24 cellular contexts compared by ENCODE assay signal in genomic region chr20:50877232-50877631, GRCh38.
"Had no signal": no experiment of that assay in that cellular context is flagged by ENCODE, and none has a peak within 500 bp of the region (broad histone marks: within the 10 kb centered on the region; RNA-seq: fewer than 3 reads in every experiment).

No MANE protein-coding gene starts in this region.

- H3K4me1 ChIP-seq: ascending aorta, body of pancreas had no signal

- H3K27me3 Mint-ChIP-seq: activated B cell treated with CpG ODN at 0.5 μM for 24 hours; activated CD4-positive, alpha-beta T cell treated with anti-CD3 and anti-CD28 coated beads, Interleukin-2, amount 10 ng/mL, durations not matched to agents 24 days and 14 days; activated naive CD8-positive, alpha-beta T cell treated with anti-CD3 and anti-CD28 coated beads, Interleukin-2, amount 50 U/mL, for 24 hours; activated T-helper 17 cell treated with anti-CD3 and anti-CD28 coated beads, Interleukin-2, amount 50 U/mL, for 72 hours had no signal

- H3K4me2 ChIP-seq: PC-9 had no signal

- ATAC-seq: activated naive CD4-positive, alpha-beta T cell treated with anti-CD3 and anti-CD28 coated beads, Interleukin-2, amount 50 U/mL, for 72 hours; activated naive CD8-positive, alpha-beta T cell treated with anti-CD3 and anti-CD28 coated beads, Interleukin-2, amount 50 U/mL, for 24 hours; activated T-helper 17 cell treated with anti-CD3 and anti-CD28 coated beads, Interleukin-2, amount 50 U/mL, for 72 hours; body of pancreas had no signal

- DNase-seq: activated B cell treated with CpG ODN at 0.5 μM for 24 hours; activated CD4-positive, alpha-beta T cell treated with anti-CD3 and anti-CD28 coated beads for 1 hour; activated CD4-positive, alpha-beta T cell treated with anti-CD3 and anti-CD28 coated beads, Interleukin-2, amount 10 ng/mL, durations not matched to agents 24 days and 14 days; activated CD4-positive, alpha-beta T cell treated with anti-CD3 and anti-CD28 coated beads, Interleukin-2, amount 50 U/mL, for 48 hours; activated CD8-positive, alpha-beta memory T cell treated with anti-CD3 and anti-CD28 coated beads for 24 hours; activated naive CD8-positive, alpha-beta T cell treated with anti-CD3 and anti-CD28 coated beads, Interleukin-2, amount 50 U/mL, for 24 hours; activated T-cell treated with anti-CD3 and anti-CD28 coated beads for 4 hours; activated T-cell treated with anti-CD3 and anti-CD28 coated beads, Interleukin-2, amount 50 U/mL, for 48 hours; amniotic stem cell; body of pancreas; Kasumi-1; KBM-7; NCI-H1105 treated with DMSO at 0.1 percent for 48 hours; NCI-H1436 treated with DMSO at 0.1 percent for 48 hours; NCI-H187; NCI-H2081; NCI-H510A treated with DMSO at 0.1 percent for 48 hours; NCI-H69; PC-9; SHP77 treated with DMSO at 0.1 percent for 48 hours had no signal

- H3K27ac ChIP-seq: ascending aorta, body of pancreas, PC-9 had no signal

- H3K4me1 Mint-ChIP-seq: activated CD4-positive, alpha-beta T cell treated with anti-CD3 and anti-CD28 coated beads, Interleukin-2, amount 10 ng/mL, durations not matched to agents 24 days and 14 days; activated naive CD8-positive, alpha-beta T cell treated with anti-CD3 and anti-CD28 coated beads, Interleukin-2, amount 50 U/mL, for 24 hours; activated T-helper 17 cell treated with anti-CD3 and anti-CD28 coated beads, Interleukin-2, amount 50 U/mL, for 72 hours had no signal

- H3K36me3 Mint-ChIP-seq: activated naive CD4-positive, alpha-beta T cell treated with anti-CD3 and anti-CD28 coated beads, Interleukin-2, amount 50 U/mL, for 72 hours had no signal

- H3K4me3 Mint-ChIP-seq: activated B cell treated with CpG ODN at 0.5 μM for 24 hours; activated CD4-positive, alpha-beta T cell treated with anti-CD3 and anti-CD28 coated beads, Interleukin-2, amount 10 ng/mL, durations not matched to agents 24 days and 14 days; activated naive CD8-positive, alpha-beta T cell treated with anti-CD3 and anti-CD28 coated beads, Interleukin-2, amount 50 U/mL, for 24 hours; activated T-helper 17 cell treated with anti-CD3 and anti-CD28 coated beads, Interleukin-2, amount 50 U/mL, for 72 hours; T-helper 1 cell treated with Interleukin-12 subunit alpha and Interleukin-12 subunit beta and Interleukin-4 antibody, amounts not matched to agents 30 μg/mL and 1 μg/mL, for 36 hours had no signal

- H3K9me3 Mint-ChIP-seq: activated B cell treated with CpG ODN at 0.5 μM for 24 hours; activated CD4-positive, alpha-beta T cell treated with anti-CD3 and anti-CD28 coated beads, Interleukin-2, amount 10 ng/mL, durations not matched to agents 24 days and 14 days; activated naive CD4-positive, alpha-beta T cell treated with anti-CD3 and anti-CD28 coated beads, Interleukin-2, amount 50 U/mL, for 72 hours; activated naive CD8-positive, alpha-beta T cell treated with anti-CD3 and anti-CD28 coated beads, Interleukin-2, amount 50 U/mL, for 24 hours; activated T-helper 17 cell treated with anti-CD3 and anti-CD28 coated beads, Interleukin-2, amount 50 U/mL, for 72 hours; T-helper 1 cell treated with Interleukin-12 subunit alpha and Interleukin-12 subunit beta and Interleukin-4 antibody, amounts not matched to agents 30 μg/mL and 1 μg/mL, for 36 hours had no signal

- H3K27me3 ChIP-seq: ascending aorta, body of pancreas had no signal

- H3K27ac Mint-ChIP-seq: activated B cell treated with CpG ODN at 0.5 μM for 24 hours; activated CD4-positive, alpha-beta T cell treated with anti-CD3 and anti-CD28 coated beads, Interleukin-2, amount 10 ng/mL, durations not matched to agents 24 days and 14 days; activated naive CD8-positive, alpha-beta T cell treated with anti-CD3 and anti-CD28 coated beads, Interleukin-2, amount 50 U/mL, for 24 hours; activated T-helper 17 cell treated with anti-CD3 and anti-CD28 coated beads, Interleukin-2, amount 50 U/mL, for 72 hours; T-helper 1 cell treated with Interleukin-12 subunit alpha and Interleukin-12 subunit beta and Interleukin-4 antibody, amounts not matched to agents 30 μg/mL and 1 μg/mL, for 36 hours had no signal

- H3K4me3 ChIP-seq: ascending aorta, body of pancreas, PC-9 had no signal

- H3K9me3 ChIP-seq: ascending aorta, body of pancreas had no signal
